16 cellular contexts compared by ENCODE assay signal in genomic region chr2:145724499-145724898, GRCh38.
"Had no signal": no experiment of that assay in that cellular context is flagged by ENCODE, and none has a peak within 500 bp of the region (broad histone marks: within the 10 kb centered on the region; RNA-seq: fewer than 3 reads in every experiment).

No MANE protein-coding gene starts in this region.

- ATAC-seq: activated CD4-positive, CD25-positive, alpha-beta regulatory T cell treated with anti-CD3 and anti-CD28 coated beads, Interleukin-2, amount 50 U/mL, for 24 hours; activated T-helper 17 cell treated with anti-CD3 and anti-CD28 coated beads, Interleukin-2, amount 50 U/mL, for 72 hours; body of pancreas; gastrocnemius medialis; heart right ventricle; mucosa of descending colon had no signal

- H3K4me3 ChIP-seq: body of pancreas, gastrocnemius medialis, heart right ventricle, mucosa of descending colon, skin epidermis, thyroid gland had no signal

- H3K9me3 ChIP-seq: body of pancreas, gastrocnemius medialis, mucosa of descending colon, thyroid gland had no signal

- DNase-seq: activated CD4-positive, alpha-beta T cell treated with anti-CD3 and anti-CD28 coated beads, Interleukin-2, amount 50 U/mL, for 4 hours; activated naive CD4-positive, alpha-beta T cell treated with Interleukin-2 at 50 U/mL for 16 hours; body of pancreas; gastrocnemius medialis; heart right ventricle; mucosa of descending colon; naive thymus-derived CD4-positive, alpha-beta T cell; posterior cingulate gyrus; stimulated activated CD4-positive, alpha-beta T cell treated with anti-CD3 and anti-CD28 coated beads, Interleukin-15, amount 100 ng/mL, for 24 hours; stimulated activated CD4-positive, alpha-beta T cell treated with anti-CD3 and anti-CD28 coated beads, Interleukin-4, amount 100 ng/mL, for 1 hour; stimulated activated naive B cell treated with anti-CD40 and anti-IgM and Interleukin-4, amounts not matched to agents 10 μg/mL and 1 μg/mL and 100 μg/mL, for 72 hours; thyroid gland had no signal

- H3K4me1 ChIP-seq: body of pancreas, gastrocnemius medialis, heart right ventricle, thyroid gland had no signal

- H3K27me3 ChIP-seq: body of pancreas, gastrocnemius medialis, heart right ventricle, thyroid gland had no signal

- H3K27ac ChIP-seq: body of pancreas, gastrocnemius medialis, heart right ventricle, skin epidermis, thyroid gland had no signal

- H3K36me3 ChIP-seq: gastrocnemius medialis, heart right ventricle, thyroid gland had no signal

- FAIRE-seq: islet of Langerhans had no signal
